In the genomic region with DNA sequence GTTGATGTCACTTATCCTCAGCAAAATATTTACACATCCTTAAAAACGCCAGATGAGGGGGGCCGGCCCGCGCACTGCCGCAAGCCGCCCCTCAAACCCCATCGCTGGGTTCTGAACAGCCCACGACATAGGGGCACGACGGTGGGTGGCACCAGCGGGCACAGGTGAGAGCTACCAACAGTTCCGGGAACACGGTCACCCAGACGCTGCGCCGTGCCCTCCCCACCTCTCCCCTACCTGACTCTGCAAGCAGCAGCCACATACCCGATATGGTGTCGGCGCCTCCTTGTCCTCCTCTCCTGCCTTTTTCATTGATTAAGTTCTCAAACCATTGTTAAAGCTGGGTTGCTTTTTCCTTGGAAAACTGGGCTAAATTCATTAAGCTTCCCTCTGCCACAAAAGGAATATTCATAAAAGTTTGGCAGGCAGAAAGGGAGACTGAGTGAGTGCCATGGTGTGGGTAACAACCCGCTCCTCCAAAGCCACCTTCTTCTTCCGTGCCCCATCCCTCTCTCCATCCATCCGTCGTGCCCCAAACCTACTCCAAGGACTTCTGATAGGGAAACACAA, we compare ENCODE assay signal across 7 cellular contexts. TPM values are rescaled to one million over a fixed set of nuclear protein-coding genes. Genes with fewer than 3 reads are reported as not detected.
DNase-seq lines count a peak whose midpoint lies in the region; ATAC-seq and TF ChIP-seq lines count a peak whose summit lies in the region.

No MANE protein-coding gene starts in this region.

- H3K36me3 Mint-ChIP-seq in activated B cell treated with CpG ODN at 0.5 μM for 24 hours (ENCODE audit: low read depth), result no peaks in the 10 kb centered on the region

- peaks cover 37% of the 10 kb centered on the region for H3K27me3 Mint-ChIP-seq in activated B cell treated with CpG ODN at 0.5 μM for 24 hours

- no peak for ATAC-seq in activated B cell treated with CpG ODN at 0.5 μM for 24 hours (ENCODE audit: low read depth)
- ATAC-seq in activated CD4-positive, CD25-positive, alpha-beta regulatory T cell treated with anti-CD3 and anti-CD28 coated beads, Interleukin-2, amount 50 U/mL, for 24 hours, result no peak
- ATAC-seq in GM19328 (IDR thresholded peaks at IDR 0.05; ENCODE audit: unreplicated experiment), result no peak

- no peak overlapping the region for H3K27ac Mint-ChIP-seq in activated B cell treated with CpG ODN at 0.5 μM for 24 hours

- H3K9me3 Mint-ChIP-seq in activated B cell treated with CpG ODN at 0.5 μM for 24 hours, result no peaks in the 10 kb centered on the region

- peak overlapping the region; percentile 37 for H3K4me3 ChIP-seq in iPS-11a (ENCODE audit: low read depth, low read length)
- H3K4me3 ChIP-seq in skin epidermis, result peak overlapping the region in 5 of 7 experiments; percentile 32 to 48 (median 34)

- POLR2A ChIA-PET in activated B cell treated with CpG ODN at 0.5 μM for 24 hours (lab: Charles Lee), result no interaction called here

- H3K27ac ChIP-seq in skin epidermis, result peak overlapping the region in 2 of 21 experiments; percentile 18 to 31

- H3K4me1 Mint-ChIP-seq in activated B cell treated with CpG ODN at 0.5 μM for 24 hours, result peaks cover 3% of the 10 kb centered on the region

- H3K4me3 Mint-ChIP-seq in activated B cell treated with CpG ODN at 0.5 μM for 24 hours, result peak overlapping the region; percentile 35

- TF ChIP-seq CTCF in activated B cell treated with CpG ODN at 0.5 μM for 24 hours (IDR thresholded peaks at IDR 0.05), result no peak

- intact Hi-C loops in activated B cell treated with CpG ODN at 0.5 μM for 24 hours (cut with micrococcal nuclease), result no loop called here

- peak; percentile 52 for DNase-seq in NCI-H1105 treated with DMSO at 0.1 percent for 48 hours (lab: John Stamatoyannopoulos, UW)
- DNase-seq in activated B cell treated with CpG ODN at 0.5 μM for 24 hours, result no peak
- DNase-seq in putamen (ENCODE audit: low spot score), result no peak

- CTCF ChIA-PET in activated B cell treated with CpG ODN at 0.5 μM for 24 hours (lab: Charles Lee), result no interaction called here

RNA-seq across cellular contexts. Expression of gene RAI2, which starts 1.4 kb away (rescaled TPM):
- not detected in 2 replicates for total RNA-seq in activated B cell treated with CpG ODN at 0.5 μM for 24 hours
